In the genomic region with DNA sequence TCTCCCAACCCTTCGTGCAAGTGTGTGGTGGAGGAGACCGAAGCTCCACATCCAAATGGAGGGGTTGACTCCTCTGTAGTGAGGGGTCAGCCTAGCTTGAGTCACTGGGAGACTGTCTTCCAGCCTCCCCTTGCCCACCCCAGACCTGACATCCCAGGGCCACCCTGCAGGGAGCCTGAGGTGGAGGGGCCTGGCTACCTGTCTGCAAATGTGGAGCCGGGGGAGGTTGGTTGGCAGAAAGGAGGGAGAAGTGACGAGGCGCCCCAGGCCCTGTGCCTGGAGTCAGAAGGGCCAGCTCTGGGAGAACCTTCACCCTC, we compare ENCODE assay signal across 15 cellular contexts. TPM values are rescaled to one million over a fixed set of nuclear protein-coding genes. Genes with fewer than 3 reads are reported as not detected.
A peak's percentile ranks its signal among the peaks of the same experiment; 100 is the strongest.
DNase-seq lines count a peak whose midpoint lies in the region; ATAC-seq and TF ChIP-seq lines count a peak whose summit lies in the region.
"Had no signal": no experiment of that assay in that cellular context is flagged by ENCODE, and none has a peak within 500 bp of the region (broad histone marks: within the 10 kb centered on the region; RNA-seq: fewer than 3 reads in every experiment).

No MANE protein-coding gene starts in this region.

- H3K4me3 ChIP-seq in DOHH2 (ENCODE audit: low read length) (no peak overlapping the region), Panc1 (ENCODE audit: low read depth in 2 of 2, low read length in 2 of 2) (no peak overlapping the region), endodermal cell (ENCODE audit: low read length) (no peak overlapping the region), spleen (no peak overlapping the region)

- no peak for TF ChIP-seq POLR2A in spleen (IDR thresholded peaks at IDR 0.05)

- H4K20me1 ChIP-seq in DOHH2 (ENCODE audit: control insufficient read depth, insufficient read depth, low read depth, low read length) = no peaks in the 10 kb centered on the region

- peak overlapping the region; percentile 58 for H3K27ac Mint-ChIP-seq in endodermal cell

- in situ Hi-C loops in Panc1 (cut with HindIII; ENCODE audit: low pct_unique_long_range_greater_than_20kb, low sequenced_read_pairs) = no loop called here

- no peaks in the 10 kb centered on the region for H3F3A ChIP-seq in DOHH2 (ENCODE audit: control insufficient read depth, insufficient read depth)

- POLR2A ChIA-PET in Panc1 (lab: Charles Lee) = no interaction called here

- H3K9me2 ChIP-seq in DOHH2 (replicated peaks; ENCODE audit: control insufficient read depth, low read length) = no peaks in the 10 kb centered on the region

- no peaks in the 10 kb centered on the region for H3K36me3 ChIP-seq in DOHH2 (ENCODE audit: control insufficient read depth, low read length)
- no peaks in the 10 kb centered on the region for H3K36me3 ChIP-seq in Panc1 (ENCODE audit: control insufficient read depth, insufficient read depth, low read length)
- no peaks in the 10 kb centered on the region for H3K36me3 ChIP-seq in endodermal cell (ENCODE audit: control insufficient read depth, insufficient read depth, low read length)
- H3K36me3 ChIP-seq in spleen = no peaks in the 10 kb centered on the region

- 92% methylated on average over 5 of the region's 5 CpGs; no CpG with 5 or more reads in 1 of the 2 experiments for WGBS in endodermal cell (ENCODE audit: insufficient coverage in 1 of 2, insufficient read length in 1 of 2), 2 experiments
- WGBS in spleen, 5 donors = 68 to 94% (median 79%) methylated on average over 3 to 5 of the region's 5 CpGs

- CTCF ChIA-PET in Panc1 (lab: Charles Lee) = no interaction called here

- no peak overlapping the region for H3K4me3 Mint-ChIP-seq in endodermal cell

- no peaks in the 10 kb centered on the region for H3K27me3 Mint-ChIP-seq in endodermal cell (ENCODE audit: insufficient read depth)
- H3K27me3 Mint-ChIP-seq: IgD-negative memory B cell had no signal

- peaks cover 23% of the 10 kb centered on the region for H3K4me1 Mint-ChIP-seq in endodermal cell

- peaks cover 9% of the 10 kb centered on the region for H3K9me3 Mint-ChIP-seq in endodermal cell

- H3K4me2 ChIP-seq in DOHH2 (ENCODE audit: low read length) = peak overlapping the region; percentile 47

- H3K4me1 ChIP-seq in DOHH2 (ENCODE audit: control insufficient read depth, low read length) (peaks cover 15% of the 10 kb centered on the region), Panc1 (ENCODE audit: control insufficient read depth, insufficient read depth, low read length) (peaks cover 50% of the 10 kb centered on the region), endodermal cell (ENCODE audit: control insufficient read depth, insufficient read depth, low read length) (peaks cover 15% of the 10 kb centered on the region), spleen (peaks cover 9 to 86% (median 54%) of the 10 kb centered on the region in 6 donors)

- H3K27me3 ChIP-seq in DOHH2 (ENCODE audit: control insufficient read depth, low read length) (no peaks in the 10 kb centered on the region), Panc1 (ENCODE audit: control insufficient read depth, insufficient read depth, low read length) (no peaks in the 10 kb centered on the region), endodermal cell (ENCODE audit: control insufficient read depth, insufficient read depth, low read length, poor library complexity, severe bottlenecking) (no peaks in the 10 kb centered on the region), spleen (replicated peaks in 1 of 7) (no peaks in the 10 kb centered on the region)

- BruUV-seq in Panc1 (replicated peaks; lab: Mats Ljungman, UMichigan) = no TSS peak

- no peak overlapping the region for H3K9ac ChIP-seq in endodermal cell (ENCODE audit: extremely low read depth, low read length, poor library complexity, severe bottlenecking)

- H3K9me3 ChIP-seq in DOHH2 (ENCODE audit: control insufficient read depth, insufficient read depth, low read length) (no peaks in the 10 kb centered on the region; the same call in 1 of the 2 replicates), Panc1 (ENCODE audit: control insufficient read depth, insufficient read depth, low read depth, low read length) (no peaks in the 10 kb centered on the region), endodermal cell (ENCODE audit: control insufficient read depth, low read length) (peaks cover 10% of the 10 kb centered on the region), spleen (peaks cover 0 to 11% (median 5%) of the 10 kb centered on the region in 8 donors)

- ATAC-seq in Panc1 = peak; percentile 14
- ATAC-seq in HG03039 (IDR thresholded peaks at IDR 0.05; ENCODE audit: unreplicated experiment) = no peak
- ATAC-seq in HG03432 (IDR thresholded peaks at IDR 0.05; ENCODE audit: unreplicated experiment) = no peak
- no peak for ATAC-seq in HG02588 (IDR thresholded peaks at IDR 0.05; ENCODE audit: unreplicated experiment)
- ATAC-seq: HCT116 had no signal

- intact Hi-C loops in Panc1 (cut with micrococcal nuclease; ENCODE audit: unreplicated experiment) = no loop called here
- intact Hi-C loops in spleen (cut with DNase I; ENCODE audit: low total_unique reads) = no loop called here

- no peak for TF ChIP-seq CTCF in DOHH2 (IDR thresholded peaks at IDR 0.05; ENCODE audit: low read depth, low read length, poor library complexity, severe bottlenecking)
- TF ChIP-seq CTCF in Panc1 (IDR thresholded peaks at IDR 0.05) = no peak
- no peak for TF ChIP-seq CTCF in endodermal cell (conservative IDR thresholded peaks at IDR 0.05)
- no peak for TF ChIP-seq CTCF in spleen (IDR thresholded peaks at IDR 0.05 in 8 of 11, conservative IDR thresholded peaks at IDR 0.05 in 3 of 11)

- no peaks in the 10 kb centered on the region for H3K36me3 Mint-ChIP-seq in endodermal cell (ENCODE audit: low read depth)

- H3K27ac ChIP-seq in DOHH2 (ENCODE audit: low read depth, low read length) (no peak overlapping the region), Panc1 (ENCODE audit: low read length) (peak overlapping the region; percentile 82), endodermal cell (ENCODE audit: low read depth, low read length) (no peak overlapping the region), spleen (peak overlapping the region in 6 of 8 donors; percentile 69 to 89 (median 80))

- no peaks in the 10 kb centered on the region for H3K79me2 ChIP-seq in DOHH2 (ENCODE audit: control insufficient read depth, low read length)

- DNase-seq in Panc1 (ENCODE audit: low read depth, low spot score) = no peak
- DNase-seq in endodermal cell = no peak
- no peak for DNase-seq in spleen
- no peak for DNase-seq in DMS153 (lab: John Stamatoyannopoulos, UW)
- DNase-seq: activated CD4-positive, alpha-beta T cell treated with anti-CD3 and anti-CD28 coated beads, Interleukin-2, amount 50 U/mL, for 48 hours; amniotic stem cell; glutamatergic neuron; NCI-H187; stimulated activated CD4-positive, alpha-beta T cell treated with anti-CD3 and anti-CD28 coated beads, Interleukin-4, amount 100 ng/mL, for 1 hour had no signal

RNA-seq across cellular contexts. Expression of gene NFKBIA, which starts 37.5 kb away (rescaled TPM):
- 99.4 TPM for total RNA-seq in Panc1 (2021; ENCODE audit: unreplicated experiment)
- 121 TPM for polyA plus RNA-seq in Panc1 (2012; ENCODE audit: insufficient read length)
- 100 to 1,000 TPM; 148 to 188 TPM for total RNA-seq in endodermal cell
- polyA plus RNA-seq in endodermal cell (2013, experiment 1 of 2) = 64.2 TPM
- polyA plus RNA-seq in endodermal cell (2013, experiment 2 of 2) = 72.6 TPM
- total RNA-seq in spleen = 100 to 1,000 TPM; 250 to 482 (median 319) TPM
- 100 to 1,000 TPM; 107 to 225 (median 149) TPM for polyA plus RNA-seq in spleen

Comparison
In these comparisons a context has a peak if more than half of its experiments do, and no peak if none do; other contexts are left out.
1. H3K27ac ChIP-seq: peak in Panc1 (single experiment) and spleen (6 of 8); none in DOHH2 (single experiment) and endodermal cell (single experiment).